Comparison of ENCODE assay signal across 20 cellular contexts in genomic region chr12:109654357-109654756, GRCh38.
"Had no signal": no experiment of that assay in that cellular context is flagged by ENCODE, and none has a peak within 500 bp of the region (broad histone marks: within the 10 kb centered on the region; RNA-seq: fewer than 3 reads in every experiment).

No MANE protein-coding gene starts in this region.

- H3K4me1 Mint-ChIP-seq: memory B cell; naive thymus-derived CD8-positive, alpha-beta T cell; stimulated activated effector memory CD8-positive, alpha-beta T cell treated with anti-CD3 and anti-CD28 coated beads, Interleukin-12 subunit alpha, Interleukin-12 subunit beta, amount 100 ng/mL, for 72 hours had no signal

- H3K4me3 Mint-ChIP-seq: activated CD8-positive, alpha-beta T cell treated with anti-CD3 and anti-CD28 coated beads for 36 hours; activated T-cell treated with anti-CD3 and anti-CD28 coated beads, Interleukin-2, amount 50 U/mL, for 72 hours; memory B cell; naive thymus-derived CD8-positive, alpha-beta T cell; stimulated activated effector memory CD8-positive, alpha-beta T cell treated with anti-CD3 and anti-CD28 coated beads, Interleukin-12 subunit alpha, Interleukin-12 subunit beta, amount 100 ng/mL, for 72 hours; WTC11 had no signal

- H3K27me3 ChIP-seq: uterus had no signal

- ATAC-seq: activated CD8-positive, alpha-beta T cell treated with anti-CD3 and anti-CD28 coated beads for 36 hours; activated naive CD4-positive, alpha-beta T cell treated with anti-CD3 and anti-CD28 coated beads, Interleukin-2, amount 50 U/mL, for 72 hours; activated T-cell treated with anti-CD3 and anti-CD28 coated beads, Interleukin-2, amount 50 U/mL, for 72 hours; left colon; mucosa of descending colon; naive thymus-derived CD8-positive, alpha-beta T cell; sciatic nerve; stimulated activated effector memory CD8-positive, alpha-beta T cell treated with anti-CD3 and anti-CD28 coated beads, Interleukin-12 subunit alpha, Interleukin-12 subunit beta, amount 100 ng/mL, for 72 hours; WTC11 had no signal

- DNase-seq: activated CD4-positive, alpha-beta T cell treated with anti-CD3 and anti-CD28 coated beads for 48 hours; activated CD8-positive, alpha-beta memory T cell treated with anti-CD3 and anti-CD28 coated beads, Interleukin-2, amount 50 U/mL, for 4 hours; activated CD8-positive, alpha-beta T cell treated with anti-CD3 and anti-CD28 coated beads for 36 hours; activated gamma-delta T cell; activated T-cell treated with anti-CD3 and anti-CD28 coated beads, Interleukin-2, amount 50 U/mL, for 72 hours; caudate nucleus; esophagus squamous epithelium; left colon; mucosa of descending colon; stimulated activated CD4-positive, alpha-beta T cell treated with anti-CD3 and anti-CD28 coated beads, Interleukin-12 subunit alpha, Interleukin-12 subunit beta, amount 100 ng/mL, for 4 hours; SW 1271; uterus had no signal

- H3K27ac Mint-ChIP-seq: activated CD8-positive, alpha-beta T cell treated with anti-CD3 and anti-CD28 coated beads for 36 hours; activated naive CD4-positive, alpha-beta T cell treated with anti-CD3 and anti-CD28 coated beads, Interleukin-2, amount 50 U/mL, for 72 hours; activated T-cell treated with anti-CD3 and anti-CD28 coated beads, Interleukin-2, amount 50 U/mL, for 72 hours; memory B cell; naive thymus-derived CD8-positive, alpha-beta T cell; stimulated activated effector memory CD8-positive, alpha-beta T cell treated with anti-CD3 and anti-CD28 coated beads, Interleukin-12 subunit alpha, Interleukin-12 subunit beta, amount 100 ng/mL, for 72 hours; WTC11 had no signal

- H3K4me1 ChIP-seq: esophagus squamous epithelium, prostate gland, uterus had no signal

- H3K36me3 Mint-ChIP-seq: activated naive CD4-positive, alpha-beta T cell treated with anti-CD3 and anti-CD28 coated beads, Interleukin-2, amount 50 U/mL, for 72 hours; memory B cell; naive thymus-derived CD8-positive, alpha-beta T cell; stimulated activated effector memory CD8-positive, alpha-beta T cell treated with anti-CD3 and anti-CD28 coated beads, Interleukin-12 subunit alpha, Interleukin-12 subunit beta, amount 100 ng/mL, for 72 hours; WTC11 had no signal

- H3K4me3 ChIP-seq: coronary artery, esophagus squamous epithelium, mucosa of descending colon, prostate gland, uterus had no signal

- H3K27ac ChIP-seq: coronary artery, esophagus squamous epithelium, prostate gland, uterus had no signal

- H3K9me3 Mint-ChIP-seq: activated CD8-positive, alpha-beta T cell treated with anti-CD3 and anti-CD28 coated beads for 36 hours; activated naive CD4-positive, alpha-beta T cell treated with anti-CD3 and anti-CD28 coated beads, Interleukin-2, amount 50 U/mL, for 72 hours; activated T-cell treated with anti-CD3 and anti-CD28 coated beads, Interleukin-2, amount 50 U/mL, for 72 hours; memory B cell; naive thymus-derived CD8-positive, alpha-beta T cell; stimulated activated effector memory CD8-positive, alpha-beta T cell treated with anti-CD3 and anti-CD28 coated beads, Interleukin-12 subunit alpha, Interleukin-12 subunit beta, amount 100 ng/mL, for 72 hours; WTC11 had no signal

- H3K36me3 ChIP-seq: esophagus squamous epithelium, prostate gland, uterus had no signal

- H3K9me3 ChIP-seq: esophagus squamous epithelium, mucosa of descending colon, prostate gland, uterus had no signal
